22 cellular contexts compared by ENCODE assay signal in the genomic region with DNA sequence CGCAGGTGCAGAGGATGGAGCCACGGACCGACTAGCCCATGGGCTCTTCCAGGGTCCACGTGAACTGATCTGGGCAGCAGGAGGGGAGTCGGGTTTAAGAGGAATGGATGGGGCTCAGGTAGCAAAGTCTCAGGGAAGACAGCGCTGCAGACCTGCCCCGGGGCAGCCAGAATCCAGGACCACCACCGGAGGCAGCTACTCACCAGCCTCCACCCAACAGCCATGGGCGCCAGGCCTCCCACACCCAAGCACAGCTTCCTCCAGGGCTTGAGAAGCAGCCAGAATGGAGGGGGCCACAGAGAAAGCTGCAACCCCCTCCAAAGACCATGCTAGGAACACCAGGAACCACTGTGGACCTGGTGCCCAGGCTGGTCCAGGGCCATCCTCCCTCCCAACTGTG.
"Had no signal": no experiment of that assay in that cellular context is flagged by ENCODE, and none has a peak within 500 bp of the region (broad histone marks: within the 10 kb centered on the region; RNA-seq: fewer than 3 reads in every experiment).

No MANE protein-coding gene starts in this region.

- H3K27ac Mint-ChIP-seq: activated CD4-positive, alpha-beta T cell treated with anti-CD3 and anti-CD28 coated beads for 36 hours; activated naive CD4-positive, alpha-beta T cell treated with anti-CD3 and anti-CD28 coated beads for 36 hours; activated T-helper 17 cell treated with anti-CD3 and anti-CD28 coated beads, Interleukin-2, amount 50 U/mL, for 72 hours; naive thymus-derived CD4-positive, alpha-beta T cell; progenitor cell of endocrine pancreas; stimulated activated effector memory CD8-positive, alpha-beta T cell treated with anti-CD3 and anti-CD28 coated beads, Interleukin-12 subunit alpha, Interleukin-12 subunit beta, amount 100 ng/mL, for 72 hours; WTC11 had no signal

- H3K36me3 ChIP-seq: brain microvascular endothelial cell, gastrocnemius medialis, upper lobe of left lung had no signal

- H3K4me1 ChIP-seq: gastrocnemius medialis, testis, upper lobe of left lung had no signal

- H3K9me3 ChIP-seq: gastrocnemius medialis, testis, upper lobe of left lung had no signal

- H3K4me3 ChIP-seq: gastrocnemius medialis, testis, upper lobe of left lung had no signal

- H3K4me3 Mint-ChIP-seq: activated CD4-positive, alpha-beta T cell treated with anti-CD3 and anti-CD28 coated beads for 36 hours; activated naive CD4-positive, alpha-beta T cell treated with anti-CD3 and anti-CD28 coated beads for 36 hours; activated T-helper 17 cell treated with anti-CD3 and anti-CD28 coated beads, Interleukin-2, amount 50 U/mL, for 72 hours; central memory CD8-positive, alpha-beta T cell; naive thymus-derived CD4-positive, alpha-beta T cell; stimulated activated effector memory CD8-positive, alpha-beta T cell treated with anti-CD3 and anti-CD28 coated beads, Interleukin-12 subunit alpha, Interleukin-12 subunit beta, amount 100 ng/mL, for 72 hours; WTC11 had no signal

- H3K27ac ChIP-seq: brain microvascular endothelial cell, gastrocnemius medialis, testis, upper lobe of left lung had no signal

- H3K36me3 Mint-ChIP-seq: naive thymus-derived CD4-positive, alpha-beta T cell; stimulated activated effector memory CD8-positive, alpha-beta T cell treated with anti-CD3 and anti-CD28 coated beads, Interleukin-12 subunit alpha, Interleukin-12 subunit beta, amount 100 ng/mL, for 72 hours; WTC11 had no signal

- ATAC-seq: activated CD4-positive, alpha-beta T cell treated with anti-CD3 and anti-CD28 coated beads for 36 hours; activated T-helper 17 cell treated with anti-CD3 and anti-CD28 coated beads, Interleukin-2, amount 50 U/mL, for 72 hours; esophagus mucosa; gastrocnemius medialis; naive thymus-derived CD4-positive, alpha-beta T cell; stimulated activated effector memory CD8-positive, alpha-beta T cell treated with anti-CD3 and anti-CD28 coated beads, Interleukin-12 subunit alpha, Interleukin-12 subunit beta, amount 100 ng/mL, for 72 hours; WTC11 had no signal

- DNase-seq: activated CD4-positive, alpha-beta T cell treated with anti-CD3 and anti-CD28 coated beads for 36 hours; activated CD4-positive, alpha-beta T cell treated with anti-CD3 and anti-CD28 coated beads, Interleukin-2, amount 50 U/mL, for 48 hours; activated naive CD4-positive, alpha-beta T cell treated with anti-CD3 and anti-CD28 coated beads for 36 hours; activated T-cell treated with anti-CD3 and anti-CD28 coated beads for 4 hours; aorta; brain microvascular endothelial cell; cortex of kidney; effector CD4-positive, alpha-beta T cell; gastrocnemius medialis; mesenchymal stem cell; naive thymus-derived CD4-positive, alpha-beta T cell; nucleus accumbens; small intestine; stimulated activated CD4-positive, alpha-beta T cell treated with anti-CD3 and anti-CD28 coated beads, Interleukin-4, amount 100 ng/mL, for 24 hours; testis had no signal

- H3K27me3 ChIP-seq: testis, upper lobe of left lung had no signal

- H3K9me3 Mint-ChIP-seq: activated naive CD4-positive, alpha-beta T cell treated with anti-CD3 and anti-CD28 coated beads for 36 hours; activated T-helper 17 cell treated with anti-CD3 and anti-CD28 coated beads, Interleukin-2, amount 50 U/mL, for 72 hours; central memory CD8-positive, alpha-beta T cell; naive thymus-derived CD4-positive, alpha-beta T cell; stimulated activated effector memory CD8-positive, alpha-beta T cell treated with anti-CD3 and anti-CD28 coated beads, Interleukin-12 subunit alpha, Interleukin-12 subunit beta, amount 100 ng/mL, for 72 hours; WTC11 had no signal

- H3K4me1 Mint-ChIP-seq: activated CD4-positive, alpha-beta T cell treated with anti-CD3 and anti-CD28 coated beads for 36 hours; activated T-helper 17 cell treated with anti-CD3 and anti-CD28 coated beads, Interleukin-2, amount 50 U/mL, for 72 hours; central memory CD8-positive, alpha-beta T cell; naive thymus-derived CD4-positive, alpha-beta T cell; stimulated activated effector memory CD8-positive, alpha-beta T cell treated with anti-CD3 and anti-CD28 coated beads, Interleukin-12 subunit alpha, Interleukin-12 subunit beta, amount 100 ng/mL, for 72 hours had no signal
